Comparison of ENCODE assay signal across 8 cellular contexts in the genomic region with DNA sequence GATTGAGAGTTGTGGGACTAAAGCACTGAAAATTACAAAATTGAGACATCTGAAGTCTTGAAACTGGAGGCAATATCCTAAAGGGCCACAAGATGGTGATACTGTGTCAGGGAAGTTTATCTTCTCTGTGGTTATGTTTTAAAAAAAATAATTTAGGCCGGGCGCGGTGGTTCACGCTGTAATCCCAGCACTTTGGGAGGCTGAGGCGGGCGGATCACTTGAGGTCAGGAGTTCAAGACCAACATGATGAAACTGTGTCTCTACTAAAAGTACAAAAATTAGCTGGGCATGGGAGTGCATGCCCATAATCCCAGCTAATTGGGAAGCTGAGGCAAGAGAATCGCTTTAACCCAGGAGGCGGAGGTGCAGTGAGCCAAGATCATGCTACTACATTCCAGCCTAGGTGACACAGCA. TPM values are rescaled to one million over a fixed set of nuclear protein-coding genes. Genes with fewer than 3 reads are reported as not detected.
DNase-seq lines count a peak whose midpoint lies in the region; ATAC-seq and TF ChIP-seq lines count a peak whose summit lies in the region.

No MANE protein-coding gene starts in this region.

- no peak for TF ChIP-seq POLR2A in thyroid gland (IDR thresholded peaks at IDR 0.05)

- H3K4me1 ChIP-seq in thyroid gland = no peaks in the 10 kb centered on the region

- peaks cover 10 to 12% of the 10 kb centered on the region in 2 donors for H3K36me3 ChIP-seq in thyroid gland

- TF ChIP-seq CTCF in thyroid gland (IDR thresholded peaks at IDR 0.05) = peak; percentile 22 to 77 (median 60)

- H3K27me3 ChIP-seq in thyroid gland = no peaks in the 10 kb centered on the region

- intact Hi-C loops in thyroid gland (cut with DNase I) = loop anchor here (10.0 kb wide), 1 partner anchor 278 kb away; no protein-coding TSS in a partner anchor

- ATAC-seq in GM21723 (IDR thresholded peaks at IDR 0.05; ENCODE audit: unreplicated experiment) (peak; percentile 73), SK-N-SH treated with all-trans-retinoic acid at 6 μM for 48 hours (peak; percentile 75)

- 43 to 46% methylated on average over 8 of the region's 8 CpGs for WGBS in thyroid gland, 2 donors

- H3K27ac ChIP-seq in thyroid gland = no peak overlapping the region

- DNase-seq in NCI-H1092 (lab: John Stamatoyannopoulos, UW) = peak; percentile 5
- DNase-seq in NCI-H1092 treated with DMSO at 0.1 percent for 48 hours (lab: John Stamatoyannopoulos, UW) = no peak
- peak; percentile 6 for DNase-seq in KG1 (lab: John Stamatoyannopoulos, UW)
- DNase-seq in dermis microvascular lymphatic vessel endothelial cell (ENCODE audit: low read depth in 2 of 2) = peak; percentile 43 to 56
- peak; percentile 67 to 77 for DNase-seq in lung microvascular endothelial cell (ENCODE audit: low read depth in 2 of 2)
- DNase-seq in thyroid gland = peak; percentile 17 to 25

- H3K9me3 ChIP-seq in thyroid gland = no peaks in the 10 kb centered on the region

- H3K4me3 ChIP-seq in thyroid gland (replicated peaks in 1 of 3) = no peak overlapping the region

TF ChIP-seq in SK-N-SH treated with all-trans-retinoic acid at 6 μM for 48 hours, 23 proteins besides CTCF, POLR2A, EP300 and RAD21:
- no peak for TF ChIP-seq ZNF8 (CRISPR knock-in tag; IDR thresholded peaks at IDR 0.05)
- TF ChIP-seq RARB (CRISPR knock-in tag; IDR thresholded peaks at IDR 0.05) = no peak
- TF ChIP-seq, protein P1, sequence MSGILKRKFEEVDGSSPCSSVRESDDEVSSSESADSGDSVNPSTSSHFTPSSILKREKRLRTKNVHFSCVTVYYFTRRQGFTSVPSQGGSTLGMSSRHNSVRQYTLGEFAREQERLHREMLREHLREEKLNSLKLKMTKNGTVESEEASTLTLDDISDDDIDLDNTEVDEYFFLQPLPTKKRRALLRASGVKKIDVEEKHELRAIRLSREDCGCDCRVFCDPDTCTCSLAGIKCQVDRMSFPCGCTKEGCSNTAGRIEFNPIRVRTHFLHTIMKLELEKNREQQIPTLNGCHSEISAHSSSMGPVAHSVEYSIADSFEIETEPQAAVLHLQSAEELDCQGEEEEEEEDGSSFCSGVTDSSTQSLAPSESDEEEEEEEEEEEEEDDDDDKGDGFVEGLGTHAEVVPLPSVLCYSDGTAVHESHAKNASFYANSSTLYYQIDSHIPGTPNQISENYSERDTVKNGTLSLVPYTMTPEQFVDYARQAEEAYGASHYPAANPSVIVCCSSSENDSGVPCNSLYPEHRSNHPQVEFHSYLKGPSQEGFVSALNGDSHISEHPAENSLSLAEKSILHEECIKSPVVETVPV (CRISPR knock-in tag; IDR thresholded peaks at IDR 0.05) = no peak
- TF ChIP-seq, protein P2, sequence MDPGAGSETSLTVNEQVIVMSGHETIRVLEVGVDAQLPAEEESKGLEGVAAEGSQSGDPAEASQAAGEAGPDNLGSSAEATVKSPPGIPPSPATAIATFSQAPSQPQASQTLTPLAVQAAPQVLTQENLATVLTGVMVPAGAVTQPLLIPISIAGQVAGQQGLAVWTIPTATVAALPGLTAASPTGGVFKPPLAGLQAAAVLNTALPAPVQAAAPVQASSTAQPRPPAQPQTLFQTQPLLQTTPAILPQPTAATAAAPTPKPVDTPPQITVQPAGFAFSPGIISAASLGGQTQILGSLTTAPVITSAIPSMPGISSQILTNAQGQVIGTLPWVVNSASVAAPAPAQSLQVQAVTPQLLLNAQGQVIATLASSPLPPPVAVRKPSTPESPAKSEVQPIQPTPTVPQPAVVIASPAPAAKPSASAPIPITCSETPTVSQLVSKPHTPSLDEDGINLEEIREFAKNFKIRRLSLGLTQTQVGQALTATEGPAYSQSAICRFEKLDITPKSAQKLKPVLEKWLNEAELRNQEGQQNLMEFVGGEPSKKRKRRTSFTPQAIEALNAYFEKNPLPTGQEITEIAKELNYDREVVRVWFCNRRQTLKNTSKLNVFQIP (CRISPR knock-in tag; IDR thresholded peaks at IDR 0.05; ENCODE audit: borderline replicate concordance, low read depth) = no peak
- TF ChIP-seq, protein P3, sequence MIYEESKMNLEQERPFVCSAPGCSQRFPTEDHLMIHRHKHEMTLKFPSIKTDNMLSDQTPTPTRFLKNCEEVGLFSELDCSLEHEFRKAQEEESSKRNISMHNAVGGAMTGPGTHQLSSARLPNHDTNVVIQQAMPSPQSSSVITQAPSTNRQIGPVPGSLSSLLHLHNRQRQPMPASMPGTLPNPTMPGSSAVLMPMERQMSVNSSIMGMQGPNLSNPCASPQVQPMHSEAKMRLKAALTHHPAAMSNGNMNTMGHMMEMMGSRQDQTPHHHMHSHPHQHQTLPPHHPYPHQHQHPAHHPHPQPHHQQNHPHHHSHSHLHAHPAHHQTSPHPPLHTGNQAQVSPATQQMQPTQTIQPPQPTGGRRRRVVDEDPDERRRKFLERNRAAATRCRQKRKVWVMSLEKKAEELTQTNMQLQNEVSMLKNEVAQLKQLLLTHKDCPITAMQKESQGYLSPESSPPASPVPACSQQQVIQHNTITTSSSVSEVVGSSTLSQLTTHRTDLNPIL (CRISPR knock-in tag; IDR thresholded peaks at IDR 0.05; ENCODE audit: low read depth) = no peak
- TF ChIP-seq, protein P4, sequence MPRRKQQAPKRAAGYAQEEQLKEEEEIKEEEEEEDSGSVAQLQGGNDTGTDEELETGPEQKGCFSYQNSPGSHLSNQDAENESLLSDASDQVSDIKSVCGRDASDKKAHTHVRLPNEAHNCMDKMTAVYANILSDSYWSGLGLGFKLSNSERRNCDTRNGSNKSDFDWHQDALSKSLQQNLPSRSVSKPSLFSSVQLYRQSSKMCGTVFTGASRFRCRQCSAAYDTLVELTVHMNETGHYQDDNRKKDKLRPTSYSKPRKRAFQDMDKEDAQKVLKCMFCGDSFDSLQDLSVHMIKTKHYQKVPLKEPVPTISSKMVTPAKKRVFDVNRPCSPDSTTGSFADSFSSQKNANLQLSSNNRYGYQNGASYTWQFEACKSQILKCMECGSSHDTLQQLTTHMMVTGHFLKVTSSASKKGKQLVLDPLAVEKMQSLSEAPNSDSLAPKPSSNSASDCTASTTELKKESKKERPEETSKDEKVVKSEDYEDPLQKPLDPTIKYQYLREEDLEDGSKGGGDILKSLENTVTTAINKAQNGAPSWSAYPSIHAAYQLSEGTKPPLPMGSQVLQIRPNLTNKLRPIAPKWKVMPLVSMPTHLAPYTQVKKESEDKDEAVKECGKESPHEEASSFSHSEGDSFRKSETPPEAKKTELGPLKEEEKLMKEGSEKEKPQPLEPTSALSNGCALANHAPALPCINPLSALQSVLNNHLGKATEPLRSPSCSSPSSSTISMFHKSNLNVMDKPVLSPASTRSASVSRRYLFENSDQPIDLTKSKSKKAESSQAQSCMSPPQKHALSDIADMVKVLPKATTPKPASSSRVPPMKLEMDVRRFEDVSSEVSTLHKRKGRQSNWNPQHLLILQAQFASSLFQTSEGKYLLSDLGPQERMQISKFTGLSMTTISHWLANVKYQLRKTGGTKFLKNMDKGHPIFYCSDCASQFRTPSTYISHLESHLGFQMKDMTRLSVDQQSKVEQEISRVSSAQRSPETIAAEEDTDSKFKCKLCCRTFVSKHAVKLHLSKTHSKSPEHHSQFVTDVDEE (CRISPR knock-in tag; IDR thresholded peaks at IDR 0.05) = no peak
- TF ChIP-seq BACH2 (CRISPR knock-in tag; IDR thresholded peaks at IDR 0.05; ENCODE audit: borderline replicate concordance) = no peak
- TF ChIP-seq ZNF70 (CRISPR knock-in tag; IDR thresholded peaks at IDR 0.05) = no peak
- no peak for TF ChIP-seq CSDC2 (CRISPR knock-in tag; IDR thresholded peaks at IDR 0.05)
- no peak for TF ChIP-seq SNAI2 (CRISPR knock-in tag; IDR thresholded peaks at IDR 0.05)
- no peak for TF ChIP-seq GLIS3 (CRISPR knock-in tag; IDR thresholded peaks at IDR 0.05)
- TF ChIP-seq, protein P5, sequence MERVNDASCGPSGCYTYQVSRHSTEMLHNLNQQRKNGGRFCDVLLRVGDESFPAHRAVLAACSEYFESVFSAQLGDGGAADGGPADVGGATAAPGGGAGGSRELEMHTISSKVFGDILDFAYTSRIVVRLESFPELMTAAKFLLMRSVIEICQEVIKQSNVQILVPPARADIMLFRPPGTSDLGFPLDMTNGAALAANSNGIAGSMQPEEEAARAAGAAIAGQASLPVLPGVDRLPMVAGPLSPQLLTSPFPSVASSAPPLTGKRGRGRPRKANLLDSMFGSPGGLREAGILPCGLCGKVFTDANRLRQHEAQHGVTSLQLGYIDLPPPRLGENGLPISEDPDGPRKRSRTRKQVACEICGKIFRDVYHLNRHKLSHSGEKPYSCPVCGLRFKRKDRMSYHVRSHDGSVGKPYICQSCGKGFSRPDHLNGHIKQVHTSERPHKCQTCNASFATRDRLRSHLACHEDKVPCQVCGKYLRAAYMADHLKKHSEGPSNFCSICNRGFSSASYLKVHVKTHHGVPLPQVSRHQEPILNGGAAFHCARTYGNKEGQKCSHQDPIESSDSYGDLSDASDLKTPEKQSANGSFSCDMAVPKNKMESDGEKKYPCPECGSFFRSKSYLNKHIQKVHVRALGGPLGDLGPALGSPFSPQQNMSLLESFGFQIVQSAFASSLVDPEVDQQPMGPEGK (CRISPR knock-in tag; IDR thresholded peaks at IDR 0.05; ENCODE audit: borderline replicate concordance) = no peak
- no peak for TF ChIP-seq ESRRG (CRISPR knock-in tag; IDR thresholded peaks at IDR 0.05)

RNA-seq across cellular contexts. Expression of a gene that starts 17.9 kb away (rescaled TPM):
- total RNA-seq in dermis microvascular lymphatic vessel endothelial cell = 9.4 TPM in 2 replicates
- total RNA-seq in lung microvascular endothelial cell = 3.4 and 6.8 TPM in 2 replicates
- 10 to 100 TPM; 38.3 to 59.3 (median 48.8) TPM for total RNA-seq in thyroid gland

RNA-seq across cellular contexts. Expression of a gene that starts 55.9 kb away (rescaled TPM):
- 30.2 and 31.7 TPM in 2 replicates for total RNA-seq in dermis microvascular lymphatic vessel endothelial cell
- 25.1 and 26.8 TPM in 2 replicates for total RNA-seq in lung microvascular endothelial cell
- 100 to 1,000 TPM in 1 of 4 donors, 10 to 100 TPM in 3; 35.9 to 104 (median 63.7) TPM for total RNA-seq in thyroid gland
